Comparison of ENCODE assay signal across 1 cellular context in genomic region chr10:113000876-113001598, GRCh38.
TF ChIP-seq lines count a peak whose summit lies in the region.

No MANE protein-coding gene starts in this region.

TF ChIP-seq in HepG2, 621 proteins besides CTCF, POLR2A, EP300 and RAD21:
- TF ChIP-seq ZNF18 (CRISPR knock-in tag; IDR thresholded peaks at IDR 0.05; ENCODE audit: insufficient replicate concordance), result no peak
